In the genomic region with DNA sequence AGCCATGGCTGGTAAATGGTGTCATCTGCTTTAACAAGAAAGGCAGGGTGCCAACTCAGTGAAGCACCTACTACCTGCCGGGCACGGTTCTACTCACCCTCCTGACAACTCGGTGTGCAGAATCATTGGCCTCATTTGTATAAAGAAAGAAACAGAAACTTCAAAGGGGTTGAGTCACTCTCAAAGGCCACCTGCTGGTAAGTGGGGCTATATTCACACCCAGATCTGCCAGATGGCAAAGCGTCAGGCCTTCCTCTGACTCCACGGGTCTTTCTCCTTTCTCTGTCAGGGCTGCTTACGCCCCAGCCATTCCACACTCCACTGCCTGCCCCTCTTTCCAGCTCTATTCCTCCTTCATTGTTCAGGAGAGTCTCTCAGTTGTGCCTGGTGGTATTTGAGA, we compare ENCODE assay signal across 1 cellular context.
TF ChIP-seq lines count a peak whose summit lies in the region.

No MANE protein-coding gene starts in this region.

TF ChIP-seq in HEK293, 187 proteins besides CTCF, POLR2A, EP300 and RAD21 (continued from another document):
- TF ChIP-seq ATF2 (tag by site-specific recombination; IDR thresholded peaks at IDR 0.05; ENCODE audit: low read depth) (no peak), ZNF629 (tag by site-specific recombination; IDR thresholded peaks at IDR 0.05) (no peak), ZNF660 (tag by site-specific recombination; IDR thresholded peaks at IDR 0.05) (0 out of 2 replicates have a peak, but pooled peaks have one; percentile 66), ZNF791 (tag by site-specific recombination; IDR thresholded peaks at IDR 0.05) (no peak), ZNF335 (tag by site-specific recombination; conservative IDR thresholded peaks at IDR 0.05) (0 out of 2 replicates have a peak, but pooled peaks have one; percentile 17), ZNF16 (tag by site-specific recombination; IDR thresholded peaks at IDR 0.05; ENCODE audit: low read depth) (no peak), ZNF138 (tag by site-specific recombination; IDR thresholded peaks at IDR 0.05; ENCODE audit: borderline replicate concordance) (no peak), TCF7L2 (IDR thresholded peaks at IDR 0.05; ENCODE audit: borderline replicate concordance, low read depth, low read length) (peak; percentile 83; the same call in 1 of the 2 replicates), ZNF654 (tag by site-specific recombination; IDR thresholded peaks at IDR 0.05; ENCODE audit: low read depth) (peak; percentile 6; the same call in 1 of the 2 replicates)
